In the genomic region with DNA sequence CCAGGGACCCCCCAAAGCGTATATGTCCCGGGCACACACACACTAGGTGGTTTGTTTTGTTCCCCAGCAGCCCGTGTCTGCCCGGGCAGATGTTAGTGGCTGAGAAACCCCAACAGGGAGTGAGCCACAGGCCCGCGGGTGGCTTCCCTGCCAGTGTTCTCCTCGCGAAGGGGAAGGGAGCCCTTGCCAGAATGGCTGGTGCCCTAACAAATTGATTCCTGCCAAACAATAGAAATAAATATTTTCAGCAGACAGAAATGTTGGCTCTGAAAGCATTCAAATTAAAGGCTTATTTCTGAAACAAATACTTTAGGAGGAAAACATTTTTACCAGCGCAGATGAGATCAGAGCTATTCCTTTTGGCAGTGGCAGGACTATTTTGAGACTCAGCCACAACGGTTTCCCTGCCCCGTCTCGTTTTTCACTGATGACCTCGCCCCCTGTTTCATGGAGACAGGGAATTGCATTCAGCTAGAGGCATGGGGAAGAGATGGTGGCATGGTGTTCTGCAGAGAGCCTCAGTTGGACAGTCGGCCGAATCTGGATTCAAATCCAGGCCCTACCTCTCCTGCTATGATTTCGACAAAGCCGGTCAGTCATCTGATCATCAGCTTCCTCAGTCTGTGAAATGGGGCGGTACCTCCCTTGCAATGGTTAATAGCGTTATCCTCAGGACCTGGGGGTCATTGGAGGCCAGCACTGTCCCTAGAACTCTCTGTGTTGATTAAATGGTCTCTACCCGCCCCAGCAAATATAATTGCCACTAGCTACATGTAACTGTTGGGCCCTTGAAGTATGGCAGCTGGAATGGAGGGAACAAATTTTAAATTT, we compare ENCODE assay signal across 17 cellular contexts.
DNase-seq lines count a peak whose midpoint lies in the region; ATAC-seq and TF ChIP-seq lines count a peak whose summit lies in the region.
"Had no signal": no experiment of that assay in that cellular context is flagged by ENCODE, and none has a peak within 500 bp of the region (broad histone marks: within the 10 kb centered on the region; RNA-seq: fewer than 3 reads in every experiment).

No MANE protein-coding gene starts in this region.

- DNase-seq in A673 (ENCODE audit: low spot score) (peak; percentile 54), M059J (ENCODE audit: low read depth) (peak; percentile 21), esophagus muscularis mucosa (ENCODE audit: extremely low spot score) (no peak), left lung (no peak), EL (no peak)
- DNase-seq in stimulated activated naive CD4-positive, alpha-beta T cell treated with Interleukin-2 at 50 U/mL for 16 hours (lab: John Stamatoyannopoulos, UW): no peak
- DNase-seq: ACHN; activated CD8-positive, alpha-beta T cell treated with anti-CD3 and anti-CD28 coated beads, Interleukin-2, amount 10 ng/mL, durations not matched to agents 7 days and 5 days; body of pancreas; DMS 273 treated with DMSO at 0.1 percent for 48 hours; effector memory CD4-positive, alpha-beta T cell; hypothalamus; NCI-H2081; SIG-M5; small intestine had no signal

- intact Hi-C loops in A673 (cut with micrococcal nuclease; ENCODE audit: unreplicated experiment): no loop called here
- intact Hi-C loops in esophagus muscularis mucosa (cut with DNase I): no loop called here
- intact Hi-C loops in left lung (cut with DNase I): no loop called here

- H3K27ac ChIP-seq in A673 (ENCODE audit: low read depth, low read length, poor library complexity, severe bottlenecking) (no peak overlapping the region), esophagus muscularis mucosa (replicated peaks in 1 of 4) (peak overlapping the region; percentile 10 to 69 (median 60)), muscle layer of colon (ENCODE audit: low read depth, low read length) (peak overlapping the region; percentile 51), left lung (peak overlapping the region in 1 of 2 donors; percentile 18)
- H3K27ac ChIP-seq: body of pancreas had no signal

- no peak for ATAC-seq in left lung
- ATAC-seq in HG03457 (IDR thresholded peaks at IDR 0.05; ENCODE audit: unreplicated experiment): no peak
- ATAC-seq: activated CD8-positive, alpha-beta T cell treated with anti-CD3 and anti-CD28 coated beads, Interleukin-2, amount 10 ng/mL, durations not matched to agents 7 days and 5 days; body of pancreas had no signal

- no TSS peak for BruUV-seq in A673 (replicated peaks; lab: Mats Ljungman, UMichigan)

- POLR2A ChIA-PET in A673 (lab: Charles Lee; ENCODE audit: low non-redundant PET): no interaction called here

- no peak overlapping the region for H3K9ac ChIP-seq in muscle layer of colon (ENCODE audit: low read length)

- TF ChIP-seq CTCF in A673 (conservative IDR thresholded peaks at IDR 0.05; ENCODE audit: low read depth, low read length): no peak
- TF ChIP-seq CTCF in esophagus muscularis mucosa (IDR thresholded peaks at IDR 0.05): no peak
- TF ChIP-seq CTCF in left lung (IDR thresholded peaks at IDR 0.05): no peak

- no peak for TF ChIP-seq EP300 in esophagus muscularis mucosa (IDR thresholded peaks at IDR 0.05)

- no peak for TF ChIP-seq POLR2A in esophagus muscularis mucosa (IDR thresholded peaks at IDR 0.05; ENCODE audit: low read depth)

- H3K9me3 ChIP-seq in A673 (ENCODE audit: low read depth, low read length, poor library complexity, severe bottlenecking): no peaks in the 10 kb centered on the region
- H3K9me3 ChIP-seq in esophagus muscularis mucosa: no peaks in the 10 kb centered on the region
- H3K9me3 ChIP-seq in muscle layer of colon (ENCODE audit: low read length): no peaks in the 10 kb centered on the region
- no peaks in the 10 kb centered on the region for H3K9me3 ChIP-seq in left lung
- H3K9me3 ChIP-seq: body of pancreas had no signal

- 56% methylated on average over 20 of the region's 20 CpGs for WGBS in esophagus muscularis mucosa

- H3K4me1 ChIP-seq in A673 (ENCODE audit: insufficient read depth, low read length, poor library complexity, severe bottlenecking) (peaks cover 25% of the 10 kb centered on the region), esophagus muscularis mucosa (peaks cover 35 to 52% (median 41%) of the 10 kb centered on the region in 4 donors), muscle layer of colon (ENCODE audit: insufficient read depth, low read length) (peaks cover 50% of the 10 kb centered on the region), left lung (peaks cover 3 to 13% of the 10 kb centered on the region in 2 donors)

- no peak overlapping the region for H3K4me3 ChIP-seq in A673 (ENCODE audit: low read depth, low read length, poor library complexity, severe bottlenecking)
- no peak overlapping the region for H3K4me3 ChIP-seq in esophagus muscularis mucosa
- H3K4me3 ChIP-seq in muscle layer of colon (ENCODE audit: low read depth in 1 of 2, low read length in 2 of 2): no peak overlapping the region
- no peak overlapping the region for H3K4me3 ChIP-seq in left lung
- H3K4me3 ChIP-seq: body of pancreas had no signal

- H3K36me3 ChIP-seq in A673 (ENCODE audit: insufficient read depth, low read length, poor library complexity, severe bottlenecking): no peaks in the 10 kb centered on the region
- no peaks in the 10 kb centered on the region for H3K36me3 ChIP-seq in esophagus muscularis mucosa
- no peaks in the 10 kb centered on the region for H3K36me3 ChIP-seq in muscle layer of colon (ENCODE audit: insufficient read depth, low read length)
- no peaks in the 10 kb centered on the region for H3K36me3 ChIP-seq in left lung

- CTCF ChIA-PET in A673 (lab: Charles Lee): no interaction called here

- H3K27me3 ChIP-seq in A673 (replicated peaks; ENCODE audit: insufficient read depth, low read depth, low read length, poor library complexity) (no peaks in the 10 kb centered on the region), esophagus muscularis mucosa (no peaks in the 10 kb centered on the region), muscle layer of colon (ENCODE audit: control insufficient read depth in 1 of 2, insufficient read depth in 2 of 2, low read length in 2 of 2) (no peaks in the 10 kb centered on the region), left lung (no peaks in the 10 kb centered on the region)
- H3K27me3 ChIP-seq: body of pancreas had no signal

Comparison
In these comparisons a context has a peak if more than half of its experiments do, and no peak if none do; other contexts are left out.
1. DNase-seq: peak in A673 (single experiment) and M059J (single experiment); none in esophagus muscularis mucosa (single experiment), left lung (0 of 2), stimulated activated naive CD4-positive, alpha-beta T cell treated with Interleukin-2 at 50 U/mL for 16 hours (single experiment) and EL (single experiment).